In genomic region chr7:74462707-74463100, GRCh38 we compare ENCODE assay signal across 18 cellular contexts. TPM values are rescaled to one million over a fixed set of nuclear protein-coding genes. Genes with fewer than 3 reads are reported as not detected.
DNase-seq lines count a peak whose midpoint lies in the region; ATAC-seq and TF ChIP-seq lines count a peak whose summit lies in the region.
"Had no signal": no experiment of that assay in that cellular context is flagged by ENCODE, and none has a peak within 500 bp of the region (broad histone marks: within the 10 kb centered on the region; RNA-seq: fewer than 3 reads in every experiment).

No MANE protein-coding gene starts in this region.

- H2AFZ ChIP-seq in neuronal stem cell (ENCODE audit: low read length), result no peak overlapping the region

- no peak overlapping the region for H4K91ac ChIP-seq in neuronal stem cell (ENCODE audit: low read depth, low read length, poor library complexity)

- H3K4me2 ChIP-seq in neuronal stem cell (ENCODE audit: insufficient read depth, low read length, poor library complexity, severe bottlenecking), result no peak overlapping the region

- peaks cover 37% of the 10 kb centered on the region for H3K79me1 ChIP-seq in neuronal stem cell (ENCODE audit: low read depth, low read length)

- H3K27me3 ChIP-seq in neuronal stem cell (ENCODE audit: control insufficient read depth in 3 of 3, insufficient read depth in 3 of 3, low read depth in 1 of 3, low read length in 3 of 3) (no peaks in the 10 kb centered on the region), body of pancreas (no peaks in the 10 kb centered on the region), adrenal gland (no peaks in the 10 kb centered on the region)
- H3K27me3 ChIP-seq: sigmoid colon had no signal

- no peak overlapping the region for H2BK120ac ChIP-seq in neuronal stem cell (ENCODE audit: low read depth, low read length)

- no peak overlapping the region for H3K14ac ChIP-seq in neuronal stem cell (ENCODE audit: low read length)

- H2AK5ac ChIP-seq in neuronal stem cell (ENCODE audit: low read depth, low read length), result no peak overlapping the region

- H3K23ac ChIP-seq in neuronal stem cell (ENCODE audit: low read depth, low read length, poor library complexity), result no peak overlapping the region

- no peak overlapping the region for H4K8ac ChIP-seq in neuronal stem cell (ENCODE audit: low read depth, low read length)

- DNase-seq in COR-L47 (lab: John Stamatoyannopoulos, UW) (peak; percentile 24), SW480 (ENCODE audit: low spot score) (peak; percentile 87), neuronal stem cell (ENCODE audit: low spot score) (no peak), body of pancreas (no peak), T-helper 9 cell (no peak), posterior cingulate gyrus (no peak), adrenal gland (no peak)
- DNase-seq: activated CD4-positive, CD25-positive, alpha-beta regulatory T cell treated with anti-CD3 and anti-CD28 coated beads, Interleukin-2, amount 50 U/mL, for 72 hours; cerebellar nuclear complex; effector CD8-positive, alpha-beta T cell; KG1; kidney glomerular epithelial cell; NCI-H1092 treated with DMSO at 0.1 percent for 48 hours; NCI-H510A treated with DMSO at 0.1 percent for 48 hours; sigmoid colon; stimulated activated CD4-positive, alpha-beta T cell treated with anti-CD3 and anti-CD28 coated beads, Interleukin-4, amount 100 ng/mL, for 1 hour; T1000 had no signal

- peak; percentile 51 for ATAC-seq in HG02852 (IDR thresholded peaks at IDR 0.05; ENCODE audit: unreplicated experiment)
- ATAC-seq in body of pancreas, result no peak

- no peaks in the 10 kb centered on the region for H3K9me3 ChIP-seq in neuronal stem cell (replicated peaks in 1 of 2; ENCODE audit: control insufficient read depth in 2 of 2, insufficient read depth in 1 of 2, low read depth in 1 of 2, low read length in 2 of 2)
- H3K9me3 ChIP-seq in body of pancreas, result no peaks in the 10 kb centered on the region
- H3K9me3 ChIP-seq in adrenal gland (replicated peaks in 1 of 3), result no peaks in the 10 kb centered on the region
- H3K9me3 ChIP-seq: sigmoid colon had no signal

- no peak overlapping the region for H3K4me3 ChIP-seq in neuronal stem cell (ENCODE audit: low read length in 2 of 2)
- no peak overlapping the region for H3K4me3 ChIP-seq in body of pancreas
- H3K4me3 ChIP-seq in adrenal gland, result no peak overlapping the region
- H3K4me3 ChIP-seq: sigmoid colon had no signal

- H3K18ac ChIP-seq in neuronal stem cell (ENCODE audit: low read length), result peak overlapping the region; percentile 11

- H3K36me3 ChIP-seq in neuronal stem cell (replicated peaks in 1 of 2; ENCODE audit: control insufficient read depth in 2 of 2, insufficient read depth in 2 of 2, low read length in 2 of 2), result peaks cover 4 to 17% of the 10 kb centered on the region in 2 donors
- H3K36me3 ChIP-seq in body of pancreas (replicated peaks in 1 of 2; ENCODE audit: insufficient read depth in 1 of 2, low read depth in 2 of 2), result no peaks in the 10 kb centered on the region
- H3K36me3 ChIP-seq in adrenal gland (replicated peaks in 1 of 2), result no peaks in the 10 kb centered on the region
- H3K36me3 ChIP-seq: sigmoid colon had no signal

- H2BK15ac ChIP-seq in neuronal stem cell (ENCODE audit: low read length), result no peak overlapping the region

- peak overlapping the region; percentile 7 for H3K9ac ChIP-seq in neuronal stem cell (ENCODE audit: low read depth, low read length, poor library complexity)

- intact Hi-C loops in body of pancreas (cut with DNase I), result no loop called here
- intact Hi-C loops in posterior cingulate gyrus (cut with DNase I), result no loop called here
- intact Hi-C loops in adrenal gland (cut with DNase I), result no loop called here

- WGBS in neuronal stem cell (ENCODE audit: extremely low coverage in 2 of 2, insufficient read length in 2 of 2, insufficient replicate concordance in 1 of 2), 2 donors, result no CpG with 5 or more reads among the region's 11 CpGs
- 88 to 90% methylated on average over 11 of the region's 11 CpGs for WGBS in body of pancreas, 2 donors
- WGBS in adrenal gland, 4 donors, result 75 to 88% (median 84%) methylated on average over 5 to 11 of the region's 11 CpGs

- no peak for TF ChIP-seq POLR2A in body of pancreas (IDR thresholded peaks at IDR 0.05)
- no peak for TF ChIP-seq POLR2A in adrenal gland (IDR thresholded peaks at IDR 0.05)

- no peak overlapping the region for H2BK12ac ChIP-seq in neuronal stem cell (ENCODE audit: low read length)

- no peak overlapping the region for H3K27ac ChIP-seq in neuronal stem cell (replicated peaks; ENCODE audit: low read length)
- no peak overlapping the region for H3K27ac ChIP-seq in body of pancreas
- H3K27ac ChIP-seq in adrenal gland, result peak overlapping the region in 1 of 5 donors; percentile 44

- H3K4me1 ChIP-seq in neuronal stem cell (ENCODE audit: control insufficient read depth in 2 of 2, insufficient read depth in 1 of 2, low read depth in 1 of 2, low read length in 2 of 2) (peaks cover 7% of the 10 kb centered on the region in 2 donors), body of pancreas (peaks cover 7% of the 10 kb centered on the region), adrenal gland (replicated peaks in 1 of 2) (peaks cover 6 to 8% of the 10 kb centered on the region in 2 donors)

- TF ChIP-seq CTCF in body of pancreas (IDR thresholded peaks at IDR 0.05) (no peak), adrenal gland (IDR thresholded peaks at IDR 0.05) (no peak)

- H2BK5ac ChIP-seq in neuronal stem cell (ENCODE audit: low read length), result no peak overlapping the region

- no peak overlapping the region for H3K4ac ChIP-seq in neuronal stem cell (ENCODE audit: low read length)

RNA-seq across cellular contexts. Expression of gene GTF2IRD1, which starts 9.0 kb away (rescaled TPM):
- polyA plus RNA-seq in neuronal stem cell (2013, experiment 1 of 2), result 87.8 TPM
- polyA plus RNA-seq in neuronal stem cell (2013, experiment 2 of 2), result 87.6 TPM
- 10 to 100 TPM in 1 of 2 donors, 1 to 10 TPM in 1; 9.2 to 11.2 TPM for total RNA-seq in body of pancreas
- total RNA-seq in adrenal gland, result 10 to 100 TPM; 19.7 to 41.3 (median 25.5) TPM
- 10 to 100 TPM; 20.5 to 28.0 (median 27.8) TPM for polyA plus RNA-seq in adrenal gland

Comparison
In these comparisons a context has a peak if more than half of its experiments do, and no peak if none do; other contexts are left out.
1. DNase-seq: peak in COR-L47 (single experiment) and SW480 (single experiment); none in neuronal stem cell (single experiment), body of pancreas (0 of 4), T-helper 9 cell (single experiment), posterior cingulate gyrus (0 of 10) and adrenal gland (0 of 7).